ENCODE assay signal across 8 cellular contexts in genomic region chrX:153794897-153795816, GRCh38. TPM values are rescaled to one million over a fixed set of nuclear protein-coding genes. Genes with fewer than 3 reads are reported as not detected.
DNase-seq lines count a peak whose midpoint lies in the region; ATAC-seq and TF ChIP-seq lines count a peak whose summit lies in the region.

No MANE protein-coding gene starts in this region.

- H3K4me3 ChIP-seq in fibroblast of the aortic adventitia (ENCODE audit: low read depth, low read length) (peak overlapping the region; percentile 77), prostate gland (peak overlapping the region; percentile 55 to 57)

- H3K9me3 Mint-ChIP-seq in activated CD8-positive, alpha-beta memory T cell treated with anti-CD3 and anti-CD28 coated beads, Interleukin-2, amount 10 ng/mL, durations not matched to agents 7 days and 5 days (ENCODE audit: low read depth) = no peaks in the 10 kb centered on the region
- no peaks in the 10 kb centered on the region for H3K9me3 Mint-ChIP-seq in activated CD4-positive, alpha-beta T cell treated with anti-CD3 and anti-CD28 coated beads, Interleukin-2, amount 10 ng/mL, durations not matched to agents 24 days and 14 days

- no peaks in the 10 kb centered on the region for H3K27me3 ChIP-seq in prostate gland (replicated peaks; ENCODE audit: insufficient read depth)

- no peaks in the 10 kb centered on the region for H3K27me3 Mint-ChIP-seq in activated CD8-positive, alpha-beta memory T cell treated with anti-CD3 and anti-CD28 coated beads, Interleukin-2, amount 10 ng/mL, durations not matched to agents 7 days and 5 days
- no peaks in the 10 kb centered on the region for H3K27me3 Mint-ChIP-seq in activated CD4-positive, alpha-beta T cell treated with anti-CD3 and anti-CD28 coated beads, Interleukin-2, amount 10 ng/mL, durations not matched to agents 24 days and 14 days

- H3K4me3 Mint-ChIP-seq in activated CD8-positive, alpha-beta memory T cell treated with anti-CD3 and anti-CD28 coated beads, Interleukin-2, amount 10 ng/mL, durations not matched to agents 7 days and 5 days = peak overlapping the region; percentile 88
- H3K4me3 Mint-ChIP-seq in activated CD4-positive, alpha-beta T cell treated with anti-CD3 and anti-CD28 coated beads, Interleukin-2, amount 10 ng/mL, durations not matched to agents 24 days and 14 days = peak overlapping the region; percentile 90

- no peak for TF ChIP-seq POLR2A in prostate gland (IDR thresholded peaks at IDR 0.05)

- H3K4me1 Mint-ChIP-seq in activated CD8-positive, alpha-beta memory T cell treated with anti-CD3 and anti-CD28 coated beads, Interleukin-2, amount 10 ng/mL, durations not matched to agents 7 days and 5 days = peaks cover 17% of the 10 kb centered on the region
- H3K4me1 Mint-ChIP-seq in activated CD4-positive, alpha-beta T cell treated with anti-CD3 and anti-CD28 coated beads, Interleukin-2, amount 10 ng/mL, durations not matched to agents 24 days and 14 days = peaks cover 11% of the 10 kb centered on the region

- intact Hi-C loops in activated CD4-positive, alpha-beta T cell treated with anti-CD3 and anti-CD28 coated beads, Interleukin-2, amount 10 ng/mL, durations not matched to agents 24 days and 14 days (cut with micrococcal nuclease) = loop anchor here (2.0 kb wide), 1 partner anchor 132 kb away; the partner anchor contains the start of gene ARHGAP4
- intact Hi-C loops in prostate gland (cut with DNase I) = no loop called here

- no peaks in the 10 kb centered on the region for H3K9me3 ChIP-seq in prostate gland

- DNase-seq in activated CD8-positive, alpha-beta memory T cell treated with anti-CD3 and anti-CD28 coated beads, Interleukin-2, amount 10 ng/mL, durations not matched to agents 7 days and 5 days = peak; percentile 43
- DNase-seq in activated CD8-positive, alpha-beta memory T cell treated with anti-CD3 and anti-CD28 coated beads for 24 hours = no peak
- DNase-seq in activated CD4-positive, alpha-beta T cell treated with anti-CD3 and anti-CD28 coated beads, Interleukin-2, amount 10 ng/mL, durations not matched to agents 24 days and 14 days = no peak
- peak; percentile 9 for DNase-seq in fibroblast of the aortic adventitia (ENCODE audit: low read depth)
- DNase-seq in prostate gland (ENCODE audit: low spot score) = no peak
- no peak for DNase-seq in cerebellum (ENCODE audit: low spot score)
- no peak for DNase-seq in NCI-H1694 treated with DMSO at 0.1 percent for 48 hours (lab: John Stamatoyannopoulos, UW)

- H3K36me3 Mint-ChIP-seq in activated CD8-positive, alpha-beta memory T cell treated with anti-CD3 and anti-CD28 coated beads, Interleukin-2, amount 10 ng/mL, durations not matched to agents 7 days and 5 days = peaks cover 10% of the 10 kb centered on the region
- peaks cover 28% of the 10 kb centered on the region for H3K36me3 Mint-ChIP-seq in activated CD4-positive, alpha-beta T cell treated with anti-CD3 and anti-CD28 coated beads, Interleukin-2, amount 10 ng/mL, durations not matched to agents 24 days and 14 days (ENCODE audit: low read depth)

- peak overlapping the region; percentile 90 to 93 for H3K27ac ChIP-seq in prostate gland

- 11% methylated on average over 15 of the region's 47 CpGs for WGBS in prostate gland

- TF ChIP-seq CTCF in fibroblast of the aortic adventitia (IDR thresholded peaks at IDR 0.05; ENCODE audit: insufficient read depth, low read length) = no peak
- TF ChIP-seq CTCF in prostate gland (IDR thresholded peaks at IDR 0.05) = no peak

- no peaks in the 10 kb centered on the region for H3K36me3 ChIP-seq in prostate gland

- CTCF ChIA-PET in activated CD8-positive, alpha-beta memory T cell treated with anti-CD3 and anti-CD28 coated beads, Interleukin-2, amount 10 ng/mL, durations not matched to agents 7 days and 5 days (lab: Charles Lee) = interaction anchor here (0.9 to 2.3 kb wide), 7 partner anchors 17 to 152 kb away, joined by 3 to 9 read pairs (median 5); partner anchors contain the start of genes ARHGAP4, PLXNB3 and RENBP

- no peaks in the 10 kb centered on the region for H3K4me1 ChIP-seq in prostate gland (replicated peaks)

- ATAC-seq in activated CD8-positive, alpha-beta memory T cell treated with anti-CD3 and anti-CD28 coated beads, Interleukin-2, amount 10 ng/mL, durations not matched to agents 7 days and 5 days = peak; percentile 6
- ATAC-seq in HG02852 (IDR thresholded peaks at IDR 0.05; ENCODE audit: unreplicated experiment) = no peak

- H3K27ac Mint-ChIP-seq in activated CD8-positive, alpha-beta memory T cell treated with anti-CD3 and anti-CD28 coated beads, Interleukin-2, amount 10 ng/mL, durations not matched to agents 7 days and 5 days = peak overlapping the region; percentile 83
- peak overlapping the region; percentile 93 for H3K27ac Mint-ChIP-seq in activated CD4-positive, alpha-beta T cell treated with anti-CD3 and anti-CD28 coated beads, Interleukin-2, amount 10 ng/mL, durations not matched to agents 24 days and 14 days

RNA-seq across cellular contexts. Expression of gene SSR4, which starts 0.7 kb away (rescaled TPM):
- 100 to 1,000 TPM; 190 to 191 TPM for total RNA-seq in activated CD8-positive, alpha-beta memory T cell treated with anti-CD3 and anti-CD28 coated beads, Interleukin-2, amount 10 ng/mL, durations not matched to agents 7 days and 5 days
- total RNA-seq in activated CD4-positive, alpha-beta T cell treated with anti-CD3 and anti-CD28 coated beads, Interleukin-2, amount 10 ng/mL, durations not matched to agents 24 days and 14 days = 265 and 277 TPM in 2 replicates
- total RNA-seq in fibroblast of the aortic adventitia (ENCODE audit: low replicate concordance) (34.2 and 186 TPM in 2 replicates), prostate gland (100 to 1,000 TPM; 288 to 623 TPM), cerebellum (68.6 TPM)

RNA-seq across cellular contexts. Expression of gene IDH3G, which starts 1.0 kb away (rescaled TPM):
- total RNA-seq in activated CD8-positive, alpha-beta memory T cell treated with anti-CD3 and anti-CD28 coated beads, Interleukin-2, amount 10 ng/mL, durations not matched to agents 7 days and 5 days = 10 to 100 TPM; 69.4 to 72.0 TPM
- total RNA-seq in activated CD4-positive, alpha-beta T cell treated with anti-CD3 and anti-CD28 coated beads, Interleukin-2, amount 10 ng/mL, durations not matched to agents 24 days and 14 days = 70.2 and 78.8 TPM in 2 replicates
- total RNA-seq in fibroblast of the aortic adventitia (ENCODE audit: low replicate concordance) (7.2 and 46.0 TPM in 2 replicates), prostate gland (100 to 1,000 TPM; 106 to 122 TPM), cerebellum (31.1 TPM)

RNA-seq across cellular contexts. Expression of gene SRPK3, which starts 14.3 kb away (rescaled TPM):
- total RNA-seq in activated CD8-positive, alpha-beta memory T cell treated with anti-CD3 and anti-CD28 coated beads, Interleukin-2, amount 10 ng/mL, durations not matched to agents 7 days and 5 days = not detected
- total RNA-seq in activated CD4-positive, alpha-beta T cell treated with anti-CD3 and anti-CD28 coated beads, Interleukin-2, amount 10 ng/mL, durations not matched to agents 24 days and 14 days = not detected in 2 replicates
- total RNA-seq in fibroblast of the aortic adventitia (ENCODE audit: low replicate concordance) (0.54 TPM in 1 of 2 replicates, not detected in the other), prostate gland (1 to 10 TPM; 1.4 to 2.7 TPM), cerebellum (0.18 TPM)

RNA-seq across cellular contexts. Expression of gene PLXNB3, which starts 31.1 kb away (rescaled TPM):
- total RNA-seq in activated CD8-positive, alpha-beta memory T cell treated with anti-CD3 and anti-CD28 coated beads, Interleukin-2, amount 10 ng/mL, durations not matched to agents 7 days and 5 days = under 1 TPM; 0.42 to 0.50 TPM
- total RNA-seq in activated CD4-positive, alpha-beta T cell treated with anti-CD3 and anti-CD28 coated beads, Interleukin-2, amount 10 ng/mL, durations not matched to agents 24 days and 14 days = 0.43 and 0.49 TPM in 2 replicates
- total RNA-seq in fibroblast of the aortic adventitia (ENCODE audit: low replicate concordance) = 3.1 and 6.1 TPM in 2 replicates
- total RNA-seq in prostate gland = 10 to 100 TPM; 20.9 to 52.7 TPM
- 3.3 TPM for total RNA-seq in cerebellum

RNA-seq across cellular contexts. Expression of gene PDZD4, which starts 35.2 kb away (rescaled TPM):
- under 1 TPM; 0.07 to 0.12 TPM for total RNA-seq in activated CD8-positive, alpha-beta memory T cell treated with anti-CD3 and anti-CD28 coated beads, Interleukin-2, amount 10 ng/mL, durations not matched to agents 7 days and 5 days
- total RNA-seq in activated CD4-positive, alpha-beta T cell treated with anti-CD3 and anti-CD28 coated beads, Interleukin-2, amount 10 ng/mL, durations not matched to agents 24 days and 14 days = 0.26 and 0.58 TPM in 2 replicates
- total RNA-seq in fibroblast of the aortic adventitia (ENCODE audit: low replicate concordance) = 0.09 and 1.1 TPM in 2 replicates
- total RNA-seq in prostate gland = 10 to 100 TPM in 1 of 2 donors, 1 to 10 TPM in 1; 7.2 to 16.8 TPM
- total RNA-seq in cerebellum = 89.6 TPM

Comparison
In these comparisons a context has a peak if more than half of its experiments do, and no peak if none do; other contexts are left out.
1. DNase-seq: peak in activated CD8-positive, alpha-beta memory T cell treated with anti-CD3 and anti-CD28 coated beads, Interleukin-2, amount 10 ng/mL, durations not matched to agents 7 days and 5 days (single experiment) and fibroblast of the aortic adventitia (single experiment); none in activated CD8-positive, alpha-beta memory T cell treated with anti-CD3 and anti-CD28 coated beads for 24 hours (single experiment), activated CD4-positive, alpha-beta T cell treated with anti-CD3 and anti-CD28 coated beads, Interleukin-2, amount 10 ng/mL, durations not matched to agents 24 days and 14 days (single experiment), prostate gland (single experiment), cerebellum (single experiment) and NCI-H1694 treated with DMSO at 0.1 percent for 48 hours (single experiment).